In genomic region chr10:102157224-102157623, GRCh38 we compare ENCODE assay signal across 13 cellular contexts. TPM values are rescaled to one million over a fixed set of nuclear protein-coding genes. Genes with fewer than 3 reads are reported as not detected.
DNase-seq lines count a peak whose midpoint lies in the region; ATAC-seq and TF ChIP-seq lines count a peak whose summit lies in the region.
"Had no signal": no experiment of that assay in that cellular context is flagged by ENCODE, and none has a peak within 500 bp of the region (broad histone marks: within the 10 kb centered on the region; RNA-seq: fewer than 3 reads in every experiment).

No MANE protein-coding gene starts in this region.

- H3K4me1 ChIP-seq in mucosa of descending colon (ENCODE audit: low read depth): peaks cover 16% of the 10 kb centered on the region
- H3K4me1 ChIP-seq in uterus: peaks cover 0 to 5% of the 10 kb centered on the region in 2 donors

- TF ChIP-seq POLR2A in uterus (IDR thresholded peaks at IDR 0.05): no peak

- no peaks in the 10 kb centered on the region for H3K27me3 Mint-ChIP-seq in activated naive CD4-positive, alpha-beta T cell treated with anti-CD3 and anti-CD28 coated beads, Interleukin-2, amount 10 ng/mL, durations not matched to agents 7 days and 5 days
- H3K27me3 Mint-ChIP-seq in activated naive CD8-positive, alpha-beta T cell: no peaks in the 10 kb centered on the region
- H3K27me3 Mint-ChIP-seq in stimulated activated naive B cell treated with anti-CD40 and anti-IgM and Interleukin-4, amounts not matched to agents 10 μg/mL and 1 μg/mL and 100 μg/mL, for 72 hours: no peaks in the 10 kb centered on the region

- intact Hi-C loops in mucosa of descending colon (cut with DNase I, micrococcal nuclease): no loop called here
- intact Hi-C loops in uterus (cut with DNase I; ENCODE audit: low total_unique reads): no loop called here

- H3K27me3 ChIP-seq in uterus: no peaks in the 10 kb centered on the region
- H3K27me3 ChIP-seq: ovary, Peyer's patch had no signal

- no peak for ATAC-seq in stimulated activated naive B cell treated with anti-CD40 and anti-IgM and Interleukin-4, amounts not matched to agents 10 μg/mL and 1 μg/mL and 100 μg/mL, for 72 hours (replicated peaks)
- ATAC-seq in mucosa of descending colon (no peak), HG02852 (IDR thresholded peaks at IDR 0.05; ENCODE audit: unreplicated experiment) (no peak)
- ATAC-seq: left lobe of liver had no signal

- peaks cover 71% of the 10 kb centered on the region for H3K36me3 Mint-ChIP-seq in activated naive CD4-positive, alpha-beta T cell treated with anti-CD3 and anti-CD28 coated beads, Interleukin-2, amount 10 ng/mL, durations not matched to agents 7 days and 5 days
- H3K36me3 Mint-ChIP-seq in activated naive CD8-positive, alpha-beta T cell: peaks cover 22% of the 10 kb centered on the region
- peaks cover 65 to 73% of the 10 kb centered on the region in 2 donors for H3K36me3 Mint-ChIP-seq in stimulated activated naive B cell treated with anti-CD40 and anti-IgM and Interleukin-4, amounts not matched to agents 10 μg/mL and 1 μg/mL and 100 μg/mL, for 72 hours

- TF ChIP-seq CTCF in mucosa of descending colon (IDR thresholded peaks at IDR 0.05): no peak
- TF ChIP-seq CTCF in uterus (IDR thresholded peaks at IDR 0.05): no peak

- CTCF ChIA-PET in activated naive CD4-positive, alpha-beta T cell treated with anti-CD3 and anti-CD28 coated beads, Interleukin-2, amount 10 ng/mL, durations not matched to agents 7 days and 5 days (lab: Charles Lee): interaction anchor here (1.2 to 1.5 kb wide), 2 partner anchors 32 to 73 kb away, joined by 3 to 5 read pairs; no protein-coding TSS in a partner anchor

- H3K9me3 ChIP-seq in mucosa of descending colon (no peaks in the 10 kb centered on the region), uterus (no peaks in the 10 kb centered on the region)
- H3K9me3 ChIP-seq: ovary, Peyer's patch had no signal

- peaks cover 50% of the 10 kb centered on the region for H3K4me1 Mint-ChIP-seq in activated naive CD4-positive, alpha-beta T cell treated with anti-CD3 and anti-CD28 coated beads, Interleukin-2, amount 10 ng/mL, durations not matched to agents 7 days and 5 days
- H3K4me1 Mint-ChIP-seq in activated naive CD8-positive, alpha-beta T cell (ENCODE audit: low read depth): peaks cover 53% of the 10 kb centered on the region
- H3K4me1 Mint-ChIP-seq in stimulated activated naive B cell treated with anti-CD40 and anti-IgM and Interleukin-4, amounts not matched to agents 10 μg/mL and 1 μg/mL and 100 μg/mL, for 72 hours: peaks cover 23 to 51% of the 10 kb centered on the region in 2 donors

- H3K27ac Mint-ChIP-seq in activated naive CD4-positive, alpha-beta T cell treated with anti-CD3 and anti-CD28 coated beads, Interleukin-2, amount 10 ng/mL, durations not matched to agents 7 days and 5 days: peak overlapping the region; percentile 6
- peak overlapping the region; percentile 46 for H3K27ac Mint-ChIP-seq in activated naive CD8-positive, alpha-beta T cell
- peak overlapping the region; percentile 31 for H3K27ac Mint-ChIP-seq in stimulated activated naive B cell treated with anti-CD40 and anti-IgM and Interleukin-4, amounts not matched to agents 10 μg/mL and 1 μg/mL and 100 μg/mL, for 72 hours

- H3K4me3 ChIP-seq in mucosa of descending colon (no peak overlapping the region), uterus (no peak overlapping the region)
- H3K4me3 ChIP-seq: ovary, Peyer's patch had no signal

- peaks cover 27% of the 10 kb centered on the region for H3K36me3 ChIP-seq in mucosa of descending colon (ENCODE audit: low read depth)
- peaks cover 0 to 2% of the 10 kb centered on the region in 2 donors for H3K36me3 ChIP-seq in uterus
- H3K36me3 ChIP-seq: ovary had no signal

- no peak overlapping the region for H3K27ac ChIP-seq in uterus
- H3K27ac ChIP-seq: ovary, Peyer's patch had no signal

- DNase-seq in activated naive CD4-positive, alpha-beta T cell treated with anti-CD3 and anti-CD28 coated beads, Interleukin-2, amount 10 ng/mL, durations not matched to agents 7 days and 5 days: no peak
- no peak for DNase-seq in activated naive CD4-positive, alpha-beta T cell treated with anti-CD3 and anti-CD28 coated beads, Interleukin-2, amount 50 U/mL, for 16 hours
- peak; percentile 25 for DNase-seq in NCI-H1092 (lab: John Stamatoyannopoulos, UW)
- DNase-seq in stimulated activated naive B cell treated with anti-CD40 and anti-IgM and Interleukin-4, amounts not matched to agents 10 μg/mL and 1 μg/mL and 100 μg/mL, for 72 hours: no peak
- no peak for DNase-seq in mucosa of descending colon
- DNase-seq in uterus: no peak
- DNase-seq: cerebellar nuclear complex, NCI-H748 treated with DMSO at 0.1 percent for 48 hours, ovary, Peyer's patch had no signal

- no peak overlapping the region for H3K4me3 Mint-ChIP-seq in activated naive CD4-positive, alpha-beta T cell treated with anti-CD3 and anti-CD28 coated beads, Interleukin-2, amount 10 ng/mL, durations not matched to agents 7 days and 5 days
- H3K4me3 Mint-ChIP-seq in activated naive CD8-positive, alpha-beta T cell: peak overlapping the region; percentile 100
- H3K4me3 Mint-ChIP-seq in stimulated activated naive B cell treated with anti-CD40 and anti-IgM and Interleukin-4, amounts not matched to agents 10 μg/mL and 1 μg/mL and 100 μg/mL, for 72 hours: no peak overlapping the region

- no peaks in the 10 kb centered on the region for H3K9me3 Mint-ChIP-seq in activated naive CD4-positive, alpha-beta T cell treated with anti-CD3 and anti-CD28 coated beads, Interleukin-2, amount 10 ng/mL, durations not matched to agents 7 days and 5 days
- H3K9me3 Mint-ChIP-seq in activated naive CD8-positive, alpha-beta T cell (ENCODE audit: low read depth): no peaks in the 10 kb centered on the region
- H3K9me3 Mint-ChIP-seq in stimulated activated naive B cell treated with anti-CD40 and anti-IgM and Interleukin-4, amounts not matched to agents 10 μg/mL and 1 μg/mL and 100 μg/mL, for 72 hours: no peaks in the 10 kb centered on the region

RNA-seq across cellular contexts. Expression of gene NOLC1, which starts 5.0 kb away (rescaled TPM):
- total RNA-seq in mucosa of descending colon: 10 to 100 TPM; 33.2 to 44.3 (median 40.1) TPM
- total RNA-seq in uterus: 10 to 100 TPM; 15.4 to 54.0 (median 27.4) TPM

RNA-seq across cellular contexts. Expression of gene PPRC1, which starts 24.4 kb away (rescaled TPM):
- total RNA-seq in mucosa of descending colon: 10 to 100 TPM; 17.1 to 30.3 (median 20.3) TPM
- 10 to 100 TPM in 3 of 4 donors, 1 to 10 TPM in 1; 1.8 to 58.2 (median 15.5) TPM for total RNA-seq in uterus

RNA-seq across cellular contexts. Expression of gene LDB1, which starts 37.1 kb away (rescaled TPM):
- 10 to 100 TPM; 32.3 to 92.2 (median 37.2) TPM for total RNA-seq in mucosa of descending colon
- total RNA-seq in uterus: 100 to 1,000 TPM in 1 of 4 donors, 10 to 100 TPM in 3; 17.4 to 121 (median 43.8) TPM
